ENCODE assay signal across 1 cellular context in the genomic region with DNA sequence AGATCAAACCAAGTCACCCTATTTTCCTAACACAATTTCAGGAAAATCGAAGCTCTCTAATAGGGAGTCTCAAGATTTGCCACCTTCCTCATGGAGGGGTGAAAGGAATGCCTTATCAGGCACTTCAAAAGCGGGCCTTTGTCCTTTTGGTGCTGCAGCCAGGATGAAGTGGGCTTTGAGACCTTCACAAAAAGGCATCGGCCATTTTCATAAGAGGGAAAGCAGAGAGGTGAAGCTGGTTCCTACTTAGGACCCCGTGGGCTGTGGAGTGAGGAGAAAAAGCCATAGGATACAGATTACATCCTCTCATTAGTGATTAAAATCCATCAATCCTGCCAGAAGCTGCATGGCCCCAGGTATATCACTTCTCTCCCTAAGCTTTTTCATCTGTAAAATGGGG.
TF ChIP-seq lines count a peak whose summit lies in the region.

No MANE protein-coding gene starts in this region.

TF ChIP-seq in H1, 55 proteins besides CTCF, POLR2A, EP300 and RAD21:
- no peak for TF ChIP-seq BACH1 (IDR thresholded peaks at IDR 0.05; ENCODE audit: low read length)
- TF ChIP-seq YY1 (IDR thresholded peaks at IDR 0.05; ENCODE audit: low read depth, low read length): 0 out of 2 replicates have a peak, but pooled peaks have one; percentile 43
- no peak for TF ChIP-seq TAF1 (IDR thresholded peaks at IDR 0.05; ENCODE audit: low read depth, low read length)
- TF ChIP-seq BCL11A (IDR thresholded peaks at IDR 0.05; ENCODE audit: low read depth in 2 of 2, low read length in 2 of 2): no peak
- no peak for TF ChIP-seq CBX8 (IDR thresholded peaks at IDR 0.05; ENCODE audit: borderline replicate concordance, low read depth, low read length)
